ENCODE assay signal across 11 cellular contexts in genomic region chr5:98510111-98510510, GRCh38.
DNase-seq lines count a peak whose midpoint lies in the region; ATAC-seq, FAIRE-seq and TF ChIP-seq lines count a peak whose summit lies in the region.
"Had no signal": no experiment of that assay in that cellular context is flagged by ENCODE, and none has a peak within 500 bp of the region (broad histone marks: within the 10 kb centered on the region; RNA-seq: fewer than 3 reads in every experiment).

No MANE protein-coding gene starts in this region.

- peaks cover 10 to 11% of the 10 kb centered on the region in 2 donors for H3K9me3 Mint-ChIP-seq in natural killer cell

- intact Hi-C loops in Right ventricle myocardium superior (cut with DNase I) (no loop called here), left ventricle myocardium inferior (cut with micrococcal nuclease) (no loop called here), natural killer cell (cut with micrococcal nuclease) (no loop called here)

- H3K4me3 ChIP-seq in left ventricle myocardium inferior = no peak overlapping the region

- no peaks in the 10 kb centered on the region for H3K27me3 ChIP-seq in left ventricle myocardium inferior (ENCODE audit: low read depth)

- no peak overlapping the region for H3K4me3 Mint-ChIP-seq in natural killer cell

- no peak overlapping the region for H3K27ac Mint-ChIP-seq in natural killer cell

- ATAC-seq in Right ventricle myocardium superior (ENCODE audit: poor library complexity) = peak; percentile 38
- no peak for ATAC-seq in natural killer cell
- ATAC-seq in HG03039 (IDR thresholded peaks at IDR 0.05; ENCODE audit: unreplicated experiment) = no peak

- no peaks in the 10 kb centered on the region for H3K4me1 ChIP-seq in left ventricle myocardium inferior

- no peak for DNase-seq in Right ventricle myocardium superior
- DNase-seq in left ventricle myocardium inferior = no peak
- DNase-seq in cerebellar cortex (ENCODE audit: low spot score) = peak; percentile 2
- DNase-seq in midbrain (lab: John Stamatoyannopoulos, UW) = peak; percentile 56
- DNase-seq in urothelium cell line (ENCODE audit: low spot score) = peak; percentile 18
- DNase-seq in natural killer cell = no peak
- no peak for DNase-seq in occipital lobe (lab: John Stamatoyannopoulos, UW)
- DNase-seq: activated CD8-positive, alpha-beta memory T cell treated with anti-CD3 and anti-CD28 coated beads for 24 hours; NCI-H146; stimulated activated CD8-positive, alpha-beta memory T cell treated with anti-CD3 and anti-CD28 coated beads, Interleukin-4, amount 100 ng/mL, for 48 hours had no signal

- no peaks in the 10 kb centered on the region for H3K27me3 Mint-ChIP-seq in natural killer cell (ENCODE audit: low read depth in 2 of 2)

- H3K4me1 Mint-ChIP-seq in natural killer cell = no peaks in the 10 kb centered on the region

- TF ChIP-seq CTCF in left ventricle myocardium inferior (IDR thresholded peaks at IDR 0.05; ENCODE audit: borderline replicate concordance) (no peak), natural killer cell (IDR thresholded peaks at IDR 0.05) (no peak)

- no peaks in the 10 kb centered on the region for H3K36me3 Mint-ChIP-seq in natural killer cell

- no peaks in the 10 kb centered on the region for H3K36me3 ChIP-seq in left ventricle myocardium inferior

- no peak overlapping the region for H3K27ac ChIP-seq in left ventricle myocardium inferior (replicated peaks)

- no peak for FAIRE-seq in urothelium cell line (lab: Jason Lieb, UNC)

- H3K9me3 ChIP-seq in left ventricle myocardium inferior (replicated peaks) = no peaks in the 10 kb centered on the region

Comparison
In these comparisons a context has a peak if more than half of its experiments do, and no peak if none do; other contexts are left out.
1. DNase-seq: peak in cerebellar cortex (single experiment), midbrain (single experiment) and urothelium cell line (single experiment); none in Right ventricle myocardium superior (single experiment), left ventricle myocardium inferior (single experiment), natural killer cell (single experiment) and occipital lobe (single experiment).